Comparison of ENCODE assay signal across 1 cellular context in the genomic region with DNA sequence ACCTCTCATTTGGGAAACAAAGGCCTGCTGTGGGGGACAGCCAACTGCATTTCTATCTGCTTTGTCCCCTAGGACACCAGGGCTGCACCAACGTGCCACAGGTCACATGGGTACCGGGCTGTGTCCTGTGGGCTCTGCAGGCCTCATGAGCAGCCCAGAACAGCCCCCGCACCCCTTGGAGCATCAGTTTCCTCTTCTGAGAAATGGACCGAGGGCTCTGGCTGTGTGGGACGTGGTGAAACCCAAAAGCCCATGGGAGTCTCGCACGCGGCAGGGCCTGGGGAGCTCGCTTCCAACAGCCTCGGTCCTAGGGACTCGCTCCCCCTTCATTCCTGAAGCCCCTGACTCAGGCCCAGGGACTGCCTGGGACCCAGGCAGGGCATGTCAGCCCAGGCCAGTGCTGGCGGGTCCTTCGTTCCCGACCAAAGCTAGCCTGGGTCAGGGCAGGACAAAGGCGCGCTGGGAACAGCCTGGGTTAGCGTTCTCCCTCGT.
TF ChIP-seq lines count a peak whose summit lies in the region.

No MANE protein-coding gene starts in this region.

TF ChIP-seq in HepG2, 621 proteins besides CTCF, POLR2A, EP300 and RAD21:
- no peak for TF ChIP-seq ZNF260 (CRISPR knock-in tag; IDR thresholded peaks at IDR 0.05; ENCODE audit: borderline replicate concordance, low read depth)
- no peak for TF ChIP-seq SOX6 (IDR thresholded peaks at IDR 0.05)
- TF ChIP-seq SOX6 (CRISPR knock-in tag; IDR thresholded peaks at IDR 0.05): no peak
- TF ChIP-seq AGO2 (optimal IDR thresholded peaks at IDR 0.05; ENCODE audit: low read depth, low read length): peak; percentile 59
- no peak for TF ChIP-seq NKX3-1 (CRISPR knock-in tag; IDR thresholded peaks at IDR 0.05)
- TF ChIP-seq RBFOX2 (IDR thresholded peaks at IDR 0.05; ENCODE audit: low read depth, low read length): peak; percentile 48
- TF ChIP-seq, protein P1, sequence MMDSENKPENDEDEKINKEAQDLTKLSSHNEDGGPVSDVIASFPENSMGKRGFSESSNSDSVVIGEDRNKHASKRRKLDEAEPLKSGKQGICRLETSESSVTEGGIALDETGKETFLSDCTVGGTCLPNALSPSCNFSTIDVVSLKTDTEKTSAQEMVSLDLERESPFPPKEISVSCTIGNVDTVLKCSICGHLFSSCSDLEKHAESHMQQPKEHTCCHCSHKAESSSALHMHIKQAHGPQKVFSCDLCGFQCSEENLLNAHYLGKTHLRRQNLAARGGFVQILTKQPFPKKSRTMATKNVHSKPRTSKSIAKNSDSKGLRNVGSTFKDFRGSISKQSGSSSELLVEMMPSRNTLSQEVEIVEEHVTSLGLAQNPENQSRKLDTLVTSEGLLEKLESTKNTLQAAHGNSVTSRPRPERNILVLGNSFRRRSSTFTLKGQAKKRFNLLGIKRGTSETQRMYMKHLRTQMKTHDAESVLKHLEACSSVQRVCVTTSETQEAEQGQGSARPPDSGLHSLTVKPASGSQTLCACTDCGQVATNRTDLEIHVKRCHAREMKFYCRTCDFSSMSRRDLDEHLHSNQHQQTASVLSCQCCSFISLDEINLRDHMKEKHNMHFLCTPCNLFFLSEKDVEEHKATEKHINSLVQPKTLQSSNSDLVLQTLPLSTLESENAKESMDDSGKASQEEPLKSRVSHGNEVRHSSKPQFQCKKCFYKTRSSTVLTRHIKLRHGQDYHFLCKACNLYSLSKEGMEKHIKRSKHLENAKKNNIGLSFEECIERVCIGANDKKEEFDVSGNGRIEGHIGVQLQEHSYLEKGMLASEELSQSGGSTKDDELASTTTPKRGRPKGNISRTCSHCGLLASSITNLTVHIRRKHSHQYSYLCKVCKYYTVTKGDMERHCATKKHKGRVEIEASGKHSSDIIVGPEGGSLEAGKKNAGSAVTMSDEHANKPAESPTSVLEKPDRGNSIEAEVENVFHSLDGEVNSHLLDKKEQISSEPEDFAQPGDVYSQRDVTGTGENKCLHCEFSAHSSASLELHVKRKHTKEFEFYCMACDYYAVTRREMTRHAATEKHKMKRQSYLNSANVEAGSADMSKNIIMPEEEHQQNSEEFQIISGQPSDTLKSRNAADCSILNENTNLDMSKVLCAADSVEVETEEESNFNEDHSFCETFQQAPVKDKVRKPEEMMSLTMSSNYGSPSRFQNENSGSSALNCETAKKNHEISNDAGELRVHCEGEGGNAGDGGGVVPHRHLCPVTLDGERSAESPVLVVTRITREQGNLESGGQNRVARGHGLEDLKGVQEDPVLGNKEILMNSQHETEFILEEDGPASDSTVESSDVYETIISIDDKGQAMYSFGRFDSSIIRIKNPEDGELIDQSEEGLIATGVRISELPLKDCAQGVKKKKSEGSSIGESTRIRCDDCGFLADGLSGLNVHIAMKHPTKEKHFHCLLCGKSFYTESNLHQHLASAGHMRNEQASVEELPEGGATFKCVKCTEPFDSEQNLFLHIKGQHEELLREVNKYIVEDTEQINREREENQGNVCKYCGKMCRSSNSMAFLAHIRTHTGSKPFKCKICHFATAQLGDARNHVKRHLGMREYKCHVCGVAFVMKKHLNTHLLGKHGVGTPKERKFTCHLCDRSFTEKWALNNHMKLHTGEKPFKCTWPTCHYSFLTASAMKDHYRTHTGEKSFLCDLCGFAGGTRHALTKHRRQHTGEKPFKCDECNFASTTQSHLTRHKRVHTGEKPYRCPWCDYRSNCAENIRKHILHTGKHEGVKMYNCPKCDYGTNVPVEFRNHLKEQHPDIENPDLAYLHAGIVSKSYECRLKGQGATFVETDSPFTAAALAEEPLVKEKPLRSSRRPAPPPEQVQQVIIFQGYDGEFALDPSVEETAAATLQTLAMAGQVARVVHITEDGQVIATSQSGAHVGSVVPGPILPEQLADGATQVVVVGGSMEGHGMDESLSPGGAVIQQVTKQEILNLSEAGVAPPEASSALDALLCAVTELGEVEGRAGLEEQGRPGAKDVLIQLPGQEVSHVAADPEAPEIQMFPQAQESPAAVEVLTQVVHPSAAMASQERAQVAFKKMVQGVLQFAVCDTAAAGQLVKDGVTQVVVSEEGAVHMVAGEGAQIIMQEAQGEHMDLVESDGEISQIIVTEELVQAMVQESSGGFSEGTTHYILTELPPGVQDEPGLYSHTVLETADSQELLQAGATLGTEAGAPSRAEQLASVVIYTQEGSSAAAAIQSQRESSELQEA (CRISPR knock-in tag; IDR thresholded peaks at IDR 0.05; ENCODE audit: not compliant biosample characterization): no peak
- no peak for TF ChIP-seq ZNF746 (CRISPR knock-in tag; IDR thresholded peaks at IDR 0.05)
- no peak for TF ChIP-seq ZNF274 (CRISPR knock-in tag; IDR thresholded peaks at IDR 0.05)
- TF ChIP-seq HDAC1 (CRISPR knock-in tag; IDR thresholded peaks at IDR 0.05): no peak
- TF ChIP-seq GATAD1 (CRISPR knock-in tag; IDR thresholded peaks at IDR 0.05): no peak
- no peak for TF ChIP-seq ZEB1 (IDR thresholded peaks at IDR 0.05; ENCODE audit: insufficient replicate concordance, low read depth)
- no peak for TF ChIP-seq KLF9 (CRISPR knock-in tag; IDR thresholded peaks at IDR 0.05; ENCODE audit: low read depth)
- no peak for TF ChIP-seq ZNF75D (CRISPR knock-in tag; IDR thresholded peaks at IDR 0.05; ENCODE audit: borderline replicate concordance)
- TF ChIP-seq, protein P2, sequence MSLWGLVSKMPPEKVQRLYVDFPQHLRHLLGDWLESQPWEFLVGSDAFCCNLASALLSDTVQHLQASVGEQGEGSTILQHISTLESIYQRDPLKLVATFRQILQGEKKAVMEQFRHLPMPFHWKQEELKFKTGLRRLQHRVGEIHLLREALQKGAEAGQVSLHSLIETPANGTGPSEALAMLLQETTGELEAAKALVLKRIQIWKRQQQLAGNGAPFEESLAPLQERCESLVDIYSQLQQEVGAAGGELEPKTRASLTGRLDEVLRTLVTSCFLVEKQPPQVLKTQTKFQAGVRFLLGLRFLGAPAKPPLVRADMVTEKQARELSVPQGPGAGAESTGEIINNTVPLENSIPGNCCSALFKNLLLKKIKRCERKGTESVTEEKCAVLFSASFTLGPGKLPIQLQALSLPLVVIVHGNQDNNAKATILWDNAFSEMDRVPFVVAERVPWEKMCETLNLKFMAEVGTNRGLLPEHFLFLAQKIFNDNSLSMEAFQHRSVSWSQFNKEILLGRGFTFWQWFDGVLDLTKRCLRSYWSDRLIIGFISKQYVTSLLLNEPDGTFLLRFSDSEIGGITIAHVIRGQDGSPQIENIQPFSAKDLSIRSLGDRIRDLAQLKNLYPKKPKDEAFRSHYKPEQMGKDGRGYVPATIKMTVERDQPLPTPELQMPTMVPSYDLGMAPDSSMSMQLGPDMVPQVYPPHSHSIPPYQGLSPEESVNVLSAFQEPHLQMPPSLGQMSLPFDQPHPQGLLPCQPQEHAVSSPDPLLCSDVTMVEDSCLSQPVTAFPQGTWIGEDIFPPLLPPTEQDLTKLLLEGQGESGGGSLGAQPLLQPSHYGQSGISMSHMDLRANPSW (CRISPR knock-in tag; IDR thresholded peaks at IDR 0.05; ENCODE audit: borderline replicate concordance): no peak
TF ChIP-seq in HepG2: peak in this region for 2.
